29 cellular contexts compared by ENCODE assay signal in genomic region chr5:65883461-65883860, GRCh38.
"Had no signal": no experiment of that assay in that cellular context is flagged by ENCODE, and none has a peak within 500 bp of the region (broad histone marks: within the 10 kb centered on the region; RNA-seq: fewer than 3 reads in every experiment).

No MANE protein-coding gene starts in this region.

- H3K27ac ChIP-seq: ascending aorta, breast epithelium, Peyer's patch, SJSA1 had no signal

- H3K27me3 ChIP-seq: ascending aorta, breast epithelium, MG63, Peyer's patch, SJSA1 had no signal

- DNase-seq: activated CD4-positive, alpha-beta T cell treated with anti-CD3 and anti-CD28 coated beads for 36 hours; activated CD4-positive, alpha-beta T cell treated with anti-CD3 and anti-CD28 coated beads, Interleukin-2, amount 10 ng/mL, durations not matched to agents 7 days and 5 days; activated CD4-positive, alpha-beta T cell treated with anti-CD3 and anti-CD28 coated beads, Interleukin-2, amount 50 U/mL, for 48 hours; activated CD8-positive, alpha-beta T cell treated with anti-CD3 and anti-CD28 coated beads, Interleukin-2, amount 10 ng/mL, durations not matched to agents 7 days and 5 days; activated gamma-delta T cell; activated naive CD4-positive, alpha-beta T cell treated with Interleukin-2 at 50 U/mL for 16 hours; activated naive CD8-positive, alpha-beta T cell treated with anti-CD3 and anti-CD28 coated beads, Interleukin-2, amount 10 ng/mL, durations not matched to agents 7 days and 5 days; activated T-cell treated with anti-CD3 and anti-CD28 coated beads, Interleukin-2, amount 50 U/mL, for 24 hours; Karpas-422; MG63; NCI-H1048; NCI-H1105 treated with DMSO at 0.1 percent for 48 hours; NCI-H1436; NCI-H1694; NCI-H1930; NCI-H2081 treated with DMSO at 0.1 percent for 48 hours; NCI-H345; NCI-H526; NCI-H748 treated with DMSO at 0.1 percent for 48 hours; NK-92 treated with Interleukin-12 subunit alpha and Interleukin-12 subunit beta, amount 100 ng/mL, for 24 hours; PC-3; Peyer's patch; RPMI8226; SHP77 treated with DMSO at 0.1 percent for 48 hours; SK-N-SH had no signal

- H3K4me3 ChIP-seq: ascending aorta, breast epithelium, K562, MG63, Peyer's patch, SJSA1 had no signal
